Comparison of ENCODE assay signal across 12 cellular contexts in the genomic region with DNA sequence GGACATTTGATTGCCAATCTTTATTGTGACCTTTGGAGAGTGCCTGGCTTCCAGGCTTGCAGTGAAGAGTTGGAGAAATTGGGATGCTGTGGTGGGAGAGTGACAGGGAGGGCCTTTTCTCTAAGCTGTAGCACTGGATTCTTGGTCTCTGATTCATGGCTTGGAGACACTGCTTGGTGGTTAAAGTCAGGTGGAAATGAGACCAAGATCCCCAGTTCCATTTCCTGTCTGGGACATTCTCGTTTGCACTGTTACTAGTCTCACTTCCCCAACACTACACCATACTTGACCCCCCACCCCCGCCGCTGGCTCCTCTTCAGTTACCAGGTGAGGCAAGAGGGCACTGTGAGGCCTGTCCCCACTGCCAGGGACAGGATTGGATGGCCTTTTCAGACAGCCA. TPM values are rescaled to one million over a fixed set of nuclear protein-coding genes. Genes with fewer than 3 reads are reported as not detected.
A peak's percentile ranks its signal among the peaks of the same experiment; 100 is the strongest.
DNase-seq lines count a peak whose midpoint lies in the region; ATAC-seq and TF ChIP-seq lines count a peak whose summit lies in the region.
"Had no signal": no experiment of that assay in that cellular context is flagged by ENCODE, and none has a peak within 500 bp of the region (broad histone marks: within the 10 kb centered on the region; RNA-seq: fewer than 3 reads in every experiment).

No MANE protein-coding gene starts in this region.

- H3K4me3 ChIP-seq in foreskin fibroblast (ENCODE audit: low read depth in 1 of 2, low read length in 2 of 2): no peak overlapping the region
- H3K4me3 ChIP-seq: HAP-1 had no signal

- DNase-seq in AG08395 (ENCODE audit: low spot score) (peak; percentile 70), RPMI7951 (ENCODE audit: low read depth) (peak; percentile 55), foreskin fibroblast (peak; percentile 24 to 51), NCI-H2029 (lab: John Stamatoyannopoulos, UW) (no peak), midbrain (lab: John Stamatoyannopoulos, UW) (no peak)
- DNase-seq: activated CD8-positive, alpha-beta memory T cell treated with anti-CD3 and anti-CD28 coated beads, Interleukin-2, amount 50 U/mL, for 4 hours; hippocampal formation; stimulated activated CD4-positive, alpha-beta T cell treated with anti-CD3 and anti-CD28 coated beads, Interleukin-12 subunit alpha, Interleukin-12 subunit beta, amount 100 ng/mL, for 4 hours had no signal

- no peak for TF ChIP-seq CTCF in foreskin fibroblast (IDR thresholded peaks at IDR 0.05; ENCODE audit: low read depth, low read length)

- peak; percentile 32 for ATAC-seq in GM18498 (IDR thresholded peaks at IDR 0.05; ENCODE audit: unreplicated experiment)
- no peak for ATAC-seq in esophagus mucosa
- no peak for ATAC-seq in GM18511 (IDR thresholded peaks at IDR 0.05; ENCODE audit: unreplicated experiment)

RNA-seq across cellular contexts. Expression of a gene that starts 2.9 kb away (rescaled TPM):
- 64.7 and 67.4 TPM in 2 replicates for total RNA-seq in RPMI7951 (2014; rRNA removed; shearing (Covaris generic))
- 46.6 TPM for total RNA-seq in esophagus mucosa

RNA-seq across cellular contexts. Expression of a gene that starts 12.5 kb away (rescaled TPM):
- total RNA-seq in RPMI7951 (2014; rRNA removed; shearing (Covaris generic)): 107 and 123 TPM in 2 replicates
- 2,374 TPM for total RNA-seq in esophagus mucosa

RNA-seq across cellular contexts. Expression of a gene that starts 32.4 kb away (rescaled TPM):
- 86.2 and 88.2 TPM in 2 replicates for total RNA-seq in RPMI7951 (2014; rRNA removed; shearing (Covaris generic))
- 55.6 TPM for total RNA-seq in esophagus mucosa

RNA-seq across cellular contexts. Expression of a gene that starts 35.8 kb away (rescaled TPM):
- 4.8 and 13.0 TPM in 2 replicates for total RNA-seq in RPMI7951 (2014; rRNA removed; shearing (Covaris generic))
- total RNA-seq in esophagus mucosa: 12.8 TPM

RNA-seq across cellular contexts. Expression of a gene that starts 41.6 kb away (rescaled TPM):
- 2.9 and 6.4 TPM in 2 replicates for total RNA-seq in RPMI7951 (2014; rRNA removed; shearing (Covaris generic))
- total RNA-seq in esophagus mucosa: 141 TPM

Comparison
In these comparisons a context has a peak if more than half of its experiments do, and no peak if none do; other contexts are left out.
1. DNase-seq: peak in AG08395 (single experiment), RPMI7951 (single experiment) and foreskin fibroblast (2 of 2); none in NCI-H2029 (single experiment) and midbrain (single experiment).
2. RNA of a gene that starts 12.5 kb away (total RNA-seq): 2,374 TPM in esophagus mucosa (single experiment); 107 to 123 TPM in RPMI7951; every median in the first group is over 10 times any median in the second.